ENCODE assay signal across 1 cellular context in genomic region chrX:2549874-2550273, GRCh38.
A peak's percentile ranks its signal among the peaks of the same experiment; 100 is the strongest.
TF ChIP-seq lines count a peak whose summit lies in the region.

No MANE protein-coding gene starts in this region.

TF ChIP-seq in H1, 55 proteins besides CTCF, POLR2A, EP300 and RAD21:
- TF ChIP-seq YY1 (IDR thresholded peaks at IDR 0.05; ENCODE audit: low read depth, low read length) (0 out of 2 replicates have a peak, but pooled peaks have one; percentile 29), KDM5A (IDR thresholded peaks at IDR 0.05; ENCODE audit: low read length) (no peak)
